13 cellular contexts compared by ENCODE assay signal in the genomic region with DNA sequence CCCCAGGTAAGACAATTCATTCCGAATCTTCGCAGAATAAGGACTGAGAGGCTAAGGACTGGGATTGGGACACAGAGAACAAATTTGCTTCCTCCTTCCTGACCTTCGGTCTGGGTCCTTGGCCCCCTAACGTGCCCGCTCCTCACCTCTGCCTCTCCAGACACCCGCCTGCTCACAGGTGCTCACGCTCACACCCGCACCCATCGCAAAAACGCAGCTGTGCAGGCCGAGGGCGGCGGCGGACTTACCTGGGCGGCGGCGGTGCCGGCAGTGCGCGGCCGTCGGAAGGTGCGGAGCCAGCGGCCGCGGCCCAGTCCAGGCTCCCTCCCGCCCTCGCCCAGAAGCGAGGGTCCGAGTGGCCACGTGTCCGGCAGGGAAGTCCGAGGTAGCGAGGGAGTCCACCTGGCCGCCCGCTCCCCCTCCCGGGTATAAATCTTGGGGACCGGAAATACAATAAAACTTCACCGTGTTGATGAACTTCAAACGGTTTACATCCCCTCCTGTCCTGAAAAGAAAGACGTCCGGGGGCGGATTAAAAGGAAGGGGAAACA. TPM values are rescaled to one million over a fixed set of nuclear protein-coding genes. Genes with fewer than 3 reads are reported as not detected.
DNase-seq lines count a peak whose midpoint lies in the region; ATAC-seq and TF ChIP-seq lines count a peak whose summit lies in the region.
"Had no signal": no experiment of that assay in that cellular context is flagged by ENCODE, and none has a peak within 500 bp of the region (broad histone marks: within the 10 kb centered on the region; RNA-seq: fewer than 3 reads in every experiment).

No MANE protein-coding gene starts in this region.

- no peak overlapping the region for H3K27ac Mint-ChIP-seq in activated CD4-positive, alpha-beta T cell treated with anti-CD3 and anti-CD28 coated beads, Interleukin-2, amount 10 ng/mL, durations not matched to agents 7 days and 5 days
- H3K27ac Mint-ChIP-seq in activated T-helper 1 cell treated with anti-CD3 and anti-CD28 coated beads, Interleukin-12 subunit alpha, Interleukin-12 subunit beta, Interleukin-2, Interleukin-4 antibody, amounts not matched to agents 30 ng/mL and 10 ng/mL and 1 ng/mL, durations not matched to agents 14 hours and 24 hours and 36 hours: no peak overlapping the region

- TF ChIP-seq CTCF in suprapubic skin (IDR thresholded peaks at IDR 0.05): no peak

- H3K36me3 ChIP-seq in mucosa of rectum (ENCODE audit: control insufficient read depth in 2 of 2, insufficient read depth in 2 of 2, low read length in 2 of 2): peaks cover 2 to 7% of the 10 kb centered on the region in 2 donors
- no peaks in the 10 kb centered on the region for H3K36me3 ChIP-seq in suprapubic skin

- peaks cover 53 to 79% of the 10 kb centered on the region in 2 donors for H3K4me1 ChIP-seq in mucosa of rectum (ENCODE audit: control insufficient read depth in 2 of 2, insufficient read depth in 2 of 2, low read length in 2 of 2)
- H3K4me1 ChIP-seq in suprapubic skin: peaks cover 12% of the 10 kb centered on the region
- H3K4me1 ChIP-seq: foreskin keratinocyte had no signal

- H3K27me3 ChIP-seq in mucosa of rectum (ENCODE audit: control insufficient read depth in 2 of 2, insufficient read depth in 2 of 2, low read length in 2 of 2) (peaks cover 15 to 50% of the 10 kb centered on the region in 2 donors), suprapubic skin (peaks cover 100% of the 10 kb centered on the region)
- H3K27me3 ChIP-seq: MG63 had no signal

- H3K27me3 Mint-ChIP-seq in activated CD4-positive, alpha-beta T cell treated with anti-CD3 and anti-CD28 coated beads, Interleukin-2, amount 10 ng/mL, durations not matched to agents 7 days and 5 days: peaks cover 91% of the 10 kb centered on the region
- H3K27me3 Mint-ChIP-seq in activated T-helper 1 cell treated with anti-CD3 and anti-CD28 coated beads, Interleukin-12 subunit alpha, Interleukin-12 subunit beta, Interleukin-2, Interleukin-4 antibody, amounts not matched to agents 30 ng/mL and 10 ng/mL and 1 ng/mL, durations not matched to agents 14 hours and 24 hours and 36 hours (ENCODE audit: insufficient read depth): peaks cover 89% of the 10 kb centered on the region

- 28% methylated on average over 21 of the region's 43 CpGs for WGBS in suprapubic skin

- TF ChIP-seq EP300 in suprapubic skin (IDR thresholded peaks at IDR 0.05): no peak

- no peaks in the 10 kb centered on the region for H3K9me3 Mint-ChIP-seq in activated CD4-positive, alpha-beta T cell treated with anti-CD3 and anti-CD28 coated beads, Interleukin-2, amount 10 ng/mL, durations not matched to agents 7 days and 5 days
- no peaks in the 10 kb centered on the region for H3K9me3 Mint-ChIP-seq in activated T-helper 1 cell treated with anti-CD3 and anti-CD28 coated beads, Interleukin-12 subunit alpha, Interleukin-12 subunit beta, Interleukin-2, Interleukin-4 antibody, amounts not matched to agents 30 ng/mL and 10 ng/mL and 1 ng/mL, durations not matched to agents 14 hours and 24 hours and 36 hours

- POLR2A ChIA-PET in activated CD4-positive, alpha-beta T cell treated with anti-CD3 and anti-CD28 coated beads, Interleukin-2, amount 10 ng/mL, durations not matched to agents 7 days and 5 days (lab: Charles Lee): no interaction called here

- CTCF ChIA-PET in activated CD4-positive, alpha-beta T cell treated with anti-CD3 and anti-CD28 coated beads, Interleukin-2, amount 10 ng/mL, durations not matched to agents 7 days and 5 days (lab: Charles Lee): interaction anchor here (0.8 kb wide), 1 partner anchor 69 kb away, joined by 3 read pairs; no protein-coding TSS in a partner anchor

- H3K4me3 ChIP-seq in mucosa of rectum (ENCODE audit: low read length in 2 of 2) (peak overlapping the region; percentile 64 to 70), suprapubic skin (peak overlapping the region; percentile 13)
- H3K4me3 ChIP-seq: MG63 had no signal

- H3K4me1 Mint-ChIP-seq in activated CD4-positive, alpha-beta T cell treated with anti-CD3 and anti-CD28 coated beads, Interleukin-2, amount 10 ng/mL, durations not matched to agents 7 days and 5 days: peaks cover 10% of the 10 kb centered on the region
- peaks cover 10% of the 10 kb centered on the region for H3K4me1 Mint-ChIP-seq in activated T-helper 1 cell treated with anti-CD3 and anti-CD28 coated beads, Interleukin-12 subunit alpha, Interleukin-12 subunit beta, Interleukin-2, Interleukin-4 antibody, amounts not matched to agents 30 ng/mL and 10 ng/mL and 1 ng/mL, durations not matched to agents 14 hours and 24 hours and 36 hours (ENCODE audit: low read depth)

- peak overlapping the region; percentile 84 to 86 for H3K9ac ChIP-seq in mucosa of rectum (ENCODE audit: low read depth in 1 of 2, low read length in 2 of 2)

- H3K4me3 Mint-ChIP-seq in activated CD4-positive, alpha-beta T cell treated with anti-CD3 and anti-CD28 coated beads, Interleukin-2, amount 10 ng/mL, durations not matched to agents 7 days and 5 days: peak overlapping the region; percentile 37
- H3K4me3 Mint-ChIP-seq in activated T-helper 1 cell treated with anti-CD3 and anti-CD28 coated beads, Interleukin-12 subunit alpha, Interleukin-12 subunit beta, Interleukin-2, Interleukin-4 antibody, amounts not matched to agents 30 ng/mL and 10 ng/mL and 1 ng/mL, durations not matched to agents 14 hours and 24 hours and 36 hours: peak overlapping the region; percentile 50

- intact Hi-C loops in activated T-helper 1 cell treated with anti-CD3 and anti-CD28 coated beads, Interleukin-12 subunit alpha, Interleukin-12 subunit beta, Interleukin-2, Interleukin-4 antibody, amounts not matched to agents 30 ng/mL and 10 ng/mL and 1 ng/mL, durations not matched to agents 14 hours and 24 hours and 36 hours (cut with micrococcal nuclease): no loop called here

- no peaks in the 10 kb centered on the region for H3K36me3 Mint-ChIP-seq in activated CD4-positive, alpha-beta T cell treated with anti-CD3 and anti-CD28 coated beads, Interleukin-2, amount 10 ng/mL, durations not matched to agents 7 days and 5 days (ENCODE audit: low read depth)
- H3K36me3 Mint-ChIP-seq in activated T-helper 1 cell treated with anti-CD3 and anti-CD28 coated beads, Interleukin-12 subunit alpha, Interleukin-12 subunit beta, Interleukin-2, Interleukin-4 antibody, amounts not matched to agents 30 ng/mL and 10 ng/mL and 1 ng/mL, durations not matched to agents 14 hours and 24 hours and 36 hours (ENCODE audit: low read depth): no peaks in the 10 kb centered on the region

- no peak for ATAC-seq in GM21515 (IDR thresholded peaks at IDR 0.05; ENCODE audit: unreplicated experiment)
- ATAC-seq: foreskin keratinocyte had no signal

- no peak for TF ChIP-seq POLR2A in suprapubic skin (IDR thresholded peaks at IDR 0.05)

- peak overlapping the region; percentile 89 for H3K27ac ChIP-seq in mucosa of rectum (ENCODE audit: low read depth in 2 of 2, low read length in 2 of 2)
- H3K27ac ChIP-seq in suprapubic skin: no peak overlapping the region
- H3K27ac ChIP-seq: foreskin keratinocyte had no signal

- H3K9me3 ChIP-seq in mucosa of rectum (ENCODE audit: control insufficient read depth in 2 of 2, low read length in 2 of 2) (no peaks in the 10 kb centered on the region), suprapubic skin (no peaks in the 10 kb centered on the region)
- H3K9me3 ChIP-seq: MG63 had no signal

- no peak for DNase-seq in activated CD4-positive, alpha-beta T cell treated with anti-CD3 and anti-CD28 coated beads, Interleukin-2, amount 10 ng/mL, durations not matched to agents 7 days and 5 days
- no peak for DNase-seq in activated CD4-positive, alpha-beta T cell treated with anti-CD3 and anti-CD28 coated beads, Interleukin-2, amount 50 U/mL, for 48 hours
- no peak for DNase-seq in activated T-helper 1 cell treated with anti-CD3 and anti-CD28 coated beads, Interleukin-12 subunit alpha, Interleukin-12 subunit beta, Interleukin-2, Interleukin-4 antibody, amounts not matched to agents 30 ng/mL and 10 ng/mL and 1 ng/mL, durations not matched to agents 14 hours and 24 hours and 36 hours (ENCODE audit: low spot score)
- DNase-seq in suprapubic skin (ENCODE audit: low spot score in 2 of 2) (peak in 1 of 2 donors; percentile 38), NCI-H128 (lab: John Stamatoyannopoulos, UW; ENCODE audit: unreplicated experiment) (no peak), pons (ENCODE audit: low spot score) (no peak)
- DNase-seq: effector CD8-positive, alpha-beta T cell; foreskin keratinocyte; MG63; NCI-H2107 had no signal

RNA-seq across cellular contexts. Expression of gene HOXB9, which starts 7.2 kb away (rescaled TPM):
- total RNA-seq in activated CD4-positive, alpha-beta T cell treated with anti-CD3 and anti-CD28 coated beads, Interleukin-2, amount 10 ng/mL, durations not matched to agents 7 days and 5 days: not detected
- 0.27 and 0.39 TPM in 2 replicates for total RNA-seq in activated T-helper 1 cell treated with anti-CD3 and anti-CD28 coated beads, Interleukin-12 subunit alpha, Interleukin-12 subunit beta, Interleukin-2, Interleukin-4 antibody, amounts not matched to agents 30 ng/mL and 10 ng/mL and 1 ng/mL, durations not matched to agents 14 hours and 24 hours and 36 hours
- total RNA-seq in suprapubic skin: under 1 TPM in 2 of 4 donors, not detected in 2; 0.23 to 0.42 TPM
- total RNA-seq: foreskin keratinocyte, mononuclear cell had no signal

RNA-seq across cellular contexts. Expression of gene HOXB8, which starts 18.2 kb away (rescaled TPM):
- total RNA-seq in activated CD4-positive, alpha-beta T cell treated with anti-CD3 and anti-CD28 coated beads, Interleukin-2, amount 10 ng/mL, durations not matched to agents 7 days and 5 days: not detected
- not detected in 2 replicates for total RNA-seq in activated T-helper 1 cell treated with anti-CD3 and anti-CD28 coated beads, Interleukin-12 subunit alpha, Interleukin-12 subunit beta, Interleukin-2, Interleukin-4 antibody, amounts not matched to agents 30 ng/mL and 10 ng/mL and 1 ng/mL, durations not matched to agents 14 hours and 24 hours and 36 hours
- not detected for total RNA-seq in suprapubic skin
- total RNA-seq: foreskin keratinocyte had no signal

RNA-seq across cellular contexts. Expression of gene HOXB7, which starts 22.5 kb away (rescaled TPM):
- total RNA-seq in activated CD4-positive, alpha-beta T cell treated with anti-CD3 and anti-CD28 coated beads, Interleukin-2, amount 10 ng/mL, durations not matched to agents 7 days and 5 days: under 1 TPM; 0.25 to 0.30 TPM
- total RNA-seq in activated T-helper 1 cell treated with anti-CD3 and anti-CD28 coated beads, Interleukin-12 subunit alpha, Interleukin-12 subunit beta, Interleukin-2, Interleukin-4 antibody, amounts not matched to agents 30 ng/mL and 10 ng/mL and 1 ng/mL, durations not matched to agents 14 hours and 24 hours and 36 hours: 0.49 and 0.51 TPM in 2 replicates
- 1 to 10 TPM in 3 of 4 donors, under 1 TPM in 1; 0.95 to 3.6 (median 2.4) TPM for total RNA-seq in suprapubic skin

RNA-seq across cellular contexts. Expression of gene HOXB6, which starts 28.6 kb away (rescaled TPM):
- total RNA-seq in activated CD4-positive, alpha-beta T cell treated with anti-CD3 and anti-CD28 coated beads, Interleukin-2, amount 10 ng/mL, durations not matched to agents 7 days and 5 days: not detected
- 0.71 and 0.99 TPM in 2 replicates for total RNA-seq in activated T-helper 1 cell treated with anti-CD3 and anti-CD28 coated beads, Interleukin-12 subunit alpha, Interleukin-12 subunit beta, Interleukin-2, Interleukin-4 antibody, amounts not matched to agents 30 ng/mL and 10 ng/mL and 1 ng/mL, durations not matched to agents 14 hours and 24 hours and 36 hours
- total RNA-seq in suprapubic skin: 1 to 10 TPM in 2 of 4 donors, under 1 TPM in 1, not detected in 1; 0.39 to 4.5 (median 1.3) TPM
- total RNA-seq: foreskin keratinocyte, mononuclear cell had no signal

RNA-seq across cellular contexts. Expression of gene HOXB5, which starts 39.8 kb away (rescaled TPM):
- total RNA-seq in activated CD4-positive, alpha-beta T cell treated with anti-CD3 and anti-CD28 coated beads, Interleukin-2, amount 10 ng/mL, durations not matched to agents 7 days and 5 days: not detected
- 0.10 TPM in 1 of 2 replicates, not detected in the other for total RNA-seq in activated T-helper 1 cell treated with anti-CD3 and anti-CD28 coated beads, Interleukin-12 subunit alpha, Interleukin-12 subunit beta, Interleukin-2, Interleukin-4 antibody, amounts not matched to agents 30 ng/mL and 10 ng/mL and 1 ng/mL, durations not matched to agents 14 hours and 24 hours and 36 hours
- under 1 TPM in 2 of 4 donors, not detected in 2; 0.72 to 0.80 TPM for total RNA-seq in suprapubic skin
- total RNA-seq: foreskin keratinocyte, mononuclear cell had no signal
